Comparison of ENCODE assay signal across 9 cellular contexts in genomic region chr13:79108914-79109643, GRCh38.
A peak's percentile ranks its signal among the peaks of the same experiment; 100 is the strongest.
DNase-seq lines count a peak whose midpoint lies in the region; ATAC-seq and TF ChIP-seq lines count a peak whose summit lies in the region.
"Had no signal": no experiment of that assay in that cellular context is flagged by ENCODE, and none has a peak within 500 bp of the region (broad histone marks: within the 10 kb centered on the region; RNA-seq: fewer than 3 reads in every experiment).

No MANE protein-coding gene starts in this region.

- H3K27me3 ChIP-seq in GM23338 (ENCODE audit: insufficient read depth) (no peaks in the 10 kb centered on the region), gastroesophageal sphincter (no peaks in the 10 kb centered on the region)

- no peak for TF ChIP-seq POLR2A in gastroesophageal sphincter (IDR thresholded peaks at IDR 0.05)

- H3K79me2 ChIP-seq in GM23338 (replicated peaks; ENCODE audit: insufficient read depth): no peaks in the 10 kb centered on the region

- H3K4me2 ChIP-seq in GM23338: no peak overlapping the region

- H3K9me3 ChIP-seq in gastroesophageal sphincter: no peaks in the 10 kb centered on the region

- H3K4me3 ChIP-seq in GM23338 (no peak overlapping the region), gastroesophageal sphincter (no peak overlapping the region)

- WGBS in gastroesophageal sphincter (ENCODE audit: low coverage in 1 of 2), 2 donors: 79 to 92% methylated on average over 1 of the region's 1 CpG

- H3K4me3 Mint-ChIP-seq in GM23338: no peak overlapping the region
- no peak overlapping the region for H3K4me3 Mint-ChIP-seq in stimulated activated naive CD8-positive, alpha-beta T cell treated with anti-CD3 and anti-CD28 coated beads, Interleukin-15, amount 100 ng/mL, for 72 hours
- H3K4me3 Mint-ChIP-seq in naive thymus-derived CD8-positive, alpha-beta T cell: no peak overlapping the region

- H3K36me3 Mint-ChIP-seq in GM23338 (ENCODE audit: low read depth): no peaks in the 10 kb centered on the region
- H3K36me3 Mint-ChIP-seq in naive thymus-derived CD8-positive, alpha-beta T cell: no peaks in the 10 kb centered on the region

- no peaks in the 10 kb centered on the region for H3K9me3 Mint-ChIP-seq in GM23338
- H3K9me3 Mint-ChIP-seq in stimulated activated naive CD8-positive, alpha-beta T cell treated with anti-CD3 and anti-CD28 coated beads, Interleukin-15, amount 100 ng/mL, for 72 hours: no peaks in the 10 kb centered on the region
- peaks cover 0 to 1% (median 0%) of the 10 kb centered on the region in 9 donors for H3K9me3 Mint-ChIP-seq in naive thymus-derived CD8-positive, alpha-beta T cell

- H3K4me1 ChIP-seq in GM23338 (ENCODE audit: insufficient read depth) (no peaks in the 10 kb centered on the region), gastroesophageal sphincter (no peaks in the 10 kb centered on the region)

- TF ChIP-seq EP300 in gastroesophageal sphincter (IDR thresholded peaks at IDR 0.05): no peak

- H2AFZ ChIP-seq in GM23338: peak overlapping the region; percentile 44; the same call in 1 of the 2 replicates

- no peak overlapping the region for H3K27ac Mint-ChIP-seq in GM23338
- H3K27ac Mint-ChIP-seq in stimulated activated naive CD8-positive, alpha-beta T cell treated with anti-CD3 and anti-CD28 coated beads, Interleukin-15, amount 100 ng/mL, for 72 hours: no peak overlapping the region
- no peak overlapping the region for H3K27ac Mint-ChIP-seq in naive thymus-derived CD8-positive, alpha-beta T cell

- H3K36me3 ChIP-seq in GM23338 (ENCODE audit: insufficient read depth) (no peaks in the 10 kb centered on the region), gastroesophageal sphincter (no peaks in the 10 kb centered on the region)

- no peaks in the 10 kb centered on the region for H4K20me1 ChIP-seq in GM23338 (replicated peaks; ENCODE audit: insufficient read depth)

- no peaks in the 10 kb centered on the region for H3F3A ChIP-seq in GM23338 (replicated peaks; ENCODE audit: low read depth)

- no peaks in the 10 kb centered on the region for H3K4me1 Mint-ChIP-seq in GM23338
- H3K4me1 Mint-ChIP-seq in stimulated activated naive CD8-positive, alpha-beta T cell treated with anti-CD3 and anti-CD28 coated beads, Interleukin-15, amount 100 ng/mL, for 72 hours: no peaks in the 10 kb centered on the region
- no peaks in the 10 kb centered on the region for H3K4me1 Mint-ChIP-seq in naive thymus-derived CD8-positive, alpha-beta T cell

- POLR2A ChIA-PET in naive thymus-derived CD8-positive, alpha-beta T cell (lab: Charles Lee): no interaction called here

- H3K27me3 Mint-ChIP-seq in GM23338 (ENCODE audit: insufficient read depth, low read depth, poor library complexity): no peaks in the 10 kb centered on the region
- H3K27me3 Mint-ChIP-seq in stimulated activated naive CD8-positive, alpha-beta T cell treated with anti-CD3 and anti-CD28 coated beads, Interleukin-15, amount 100 ng/mL, for 72 hours: no peaks in the 10 kb centered on the region
- H3K27me3 Mint-ChIP-seq in naive thymus-derived CD8-positive, alpha-beta T cell: peaks cover 0 to 5% (median 3%) of the 10 kb centered on the region in 5 donors

- H3K27ac ChIP-seq in GM23338 (ENCODE audit: low read depth): no peak overlapping the region
- H3K27ac ChIP-seq in gastroesophageal sphincter: no peak overlapping the region

- ATAC-seq in GM18907 (IDR thresholded peaks at IDR 0.05; ENCODE audit: unreplicated experiment): peak; percentile 56
- ATAC-seq in GM23338: no peak
- ATAC-seq in stimulated activated naive CD8-positive, alpha-beta T cell treated with anti-CD3 and anti-CD28 coated beads, Interleukin-15, amount 100 ng/mL, for 72 hours: no peak
- ATAC-seq in naive thymus-derived CD8-positive, alpha-beta T cell: no peak
- ATAC-seq in gastroesophageal sphincter: no peak

- TF ChIP-seq CTCF in GM23338 (conservative IDR thresholded peaks at IDR 0.05; ENCODE audit: low read depth in 2 of 2) (no peak), gastroesophageal sphincter (IDR thresholded peaks at IDR 0.05) (no peak)

- H3K9me2 ChIP-seq in GM23338 (ENCODE audit: insufficient read depth): no peaks in the 10 kb centered on the region

- DNase-seq in GM23338 (ENCODE audit: low spot score): no peak
- peak; percentile 99 for DNase-seq in NCI-H1092 treated with DMSO at 0.1 percent for 48 hours (lab: John Stamatoyannopoulos, UW)
- DNase-seq in SHP77 (lab: John Stamatoyannopoulos, UW): peak; percentile 81 to 84
- no peak for DNase-seq in stimulated activated naive CD8-positive, alpha-beta T cell treated with anti-CD3 and anti-CD28 coated beads, Interleukin-15, amount 100 ng/mL, for 72 hours
- DNase-seq in HuH-7.5 (ENCODE audit: low spot score): no peak
- DNase-seq in naive thymus-derived CD8-positive, alpha-beta T cell: no peak
- DNase-seq: hypothalamus had no signal

TF ChIP-seq in GM23338, 12 proteins besides CTCF, POLR2A, EP300 and RAD21:
- no peak for TF ChIP-seq ZNF331 (CRISPR knock-in tag; IDR thresholded peaks at IDR 0.05; ENCODE audit: low read depth)
- no peak for TF ChIP-seq CREB1 (CRISPR knock-in tag; IDR thresholded peaks at IDR 0.05; ENCODE audit: low read depth)
- TF ChIP-seq EZH2 (IDR thresholded peaks at IDR 0.05; ENCODE audit: low read depth, unreplicated experiment): no peak
- TF ChIP-seq ETS1 (IDR thresholded peaks at IDR 0.05): no peak
- TF ChIP-seq POLR2AphosphoS5 (IDR thresholded peaks at IDR 0.05; ENCODE audit: low read depth): no peak
- TF ChIP-seq NANOG (IDR thresholded peaks at IDR 0.05; ENCODE audit: borderline replicate concordance): no peak
- TF ChIP-seq ZNF462 (CRISPR knock-in tag; IDR thresholded peaks at IDR 0.05): no peak
- no peak for TF ChIP-seq EZH2phosphoT487 (IDR thresholded peaks at IDR 0.05; ENCODE audit: unreplicated experiment)

Comparison
In these comparisons a context has a peak if more than half of its experiments do, and no peak if none do; other contexts are left out.
1. DNase-seq: peak in NCI-H1092 treated with DMSO at 0.1 percent for 48 hours (single experiment) and SHP77 (2 of 2); none in GM23338 (single experiment), stimulated activated naive CD8-positive, alpha-beta T cell treated with anti-CD3 and anti-CD28 coated beads, Interleukin-15, amount 100 ng/mL, for 72 hours (0 of 2), HuH-7.5 (single experiment) and naive thymus-derived CD8-positive, alpha-beta T cell (0 of 10).